12 cellular contexts compared by ENCODE assay signal in the genomic region with DNA sequence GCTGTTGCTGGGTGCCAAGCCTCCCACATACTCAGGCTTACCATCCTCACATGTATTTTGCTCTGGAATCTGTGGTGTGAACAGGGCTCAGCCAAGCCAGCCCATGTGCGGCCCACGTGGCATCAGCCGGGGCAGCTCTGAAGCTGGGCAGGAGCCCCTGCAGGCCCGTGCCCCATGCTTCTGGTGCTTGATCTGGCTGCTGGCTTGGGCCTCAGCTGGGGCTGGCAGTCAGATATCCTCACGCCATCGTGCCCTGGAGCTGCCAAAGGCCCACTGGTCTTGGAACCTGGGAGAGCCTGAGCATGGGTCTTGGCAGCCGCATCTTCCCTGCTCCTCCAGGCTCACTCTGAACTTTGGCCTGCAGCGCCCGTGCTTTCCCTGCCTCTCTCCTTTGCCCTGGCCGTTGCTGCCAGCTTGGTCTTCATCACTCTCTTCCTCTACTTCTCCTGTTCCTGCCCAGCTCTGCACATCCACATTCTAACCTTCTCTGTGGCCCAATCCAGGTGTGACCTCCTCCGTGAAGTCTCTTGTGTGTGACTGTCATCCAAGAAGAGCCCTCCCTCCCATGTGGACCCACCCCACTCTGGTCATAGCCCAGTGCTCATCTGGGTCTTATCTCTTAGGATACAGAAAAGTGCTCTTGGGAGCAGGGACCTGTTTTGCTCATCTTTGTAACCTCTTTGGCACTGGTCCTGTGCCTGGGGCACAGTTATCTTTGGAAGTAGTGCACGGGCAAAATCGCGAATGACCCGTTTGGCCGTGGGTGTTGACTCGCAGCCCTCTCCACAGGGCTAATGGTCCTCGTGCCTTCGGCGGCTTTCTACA.
DNase-seq lines count a peak whose midpoint lies in the region; ATAC-seq and TF ChIP-seq lines count a peak whose summit lies in the region.
"Had no signal": no experiment of that assay in that cellular context is flagged by ENCODE, and none has a peak within 500 bp of the region (broad histone marks: within the 10 kb centered on the region; RNA-seq: fewer than 3 reads in every experiment).

No MANE protein-coding gene starts in this region.

- H3K27me3 Mint-ChIP-seq in activated T-cell treated with anti-CD3 and anti-CD28 coated beads, Interleukin-2, amount 50 U/mL, for 72 hours (ENCODE audit: low read depth): no peaks in the 10 kb centered on the region
- H3K27me3 Mint-ChIP-seq in T-helper 17 cell: no peaks in the 10 kb centered on the region
- no peaks in the 10 kb centered on the region for H3K27me3 Mint-ChIP-seq in naive thymus-derived CD4-positive, alpha-beta T cell

- DNase-seq in activated T-cell treated with anti-CD3 and anti-CD28 coated beads, Interleukin-2, amount 50 U/mL, for 72 hours: no peak
- DNase-seq in activated T-cell treated with anti-CD3 and anti-CD28 coated beads, Interleukin-2, amount 50 U/mL, for 48 hours: no peak
- DNase-seq in T-helper 17 cell (no peak), sigmoid colon (peak; percentile 46), tibial nerve (ENCODE audit: low spot score in 2 of 2) (no peak), medulla oblongata (ENCODE audit: extremely low spot score) (no peak), activated gamma-delta T cell (lab: John Stamatoyannopoulos, UW) (no peak)
- DNase-seq in naive thymus-derived CD4-positive, alpha-beta T cell: no peak
- DNase-seq: GOT3, MV-4-11, NCI-H1436, NCI-H2081 treated with DMSO at 0.1 percent for 48 hours had no signal

- POLR2A ChIA-PET in naive thymus-derived CD4-positive, alpha-beta T cell (lab: Charles Lee): no interaction called here

- H3K4me3 ChIP-seq in naive thymus-derived CD4-positive, alpha-beta T cell (ENCODE audit: low read length): no peak overlapping the region
- no peak overlapping the region for H3K4me3 ChIP-seq in sigmoid colon
- no peak overlapping the region for H3K4me3 ChIP-seq in tibial nerve

- TF ChIP-seq EP300 in sigmoid colon (IDR thresholded peaks at IDR 0.05) (no peak), tibial nerve (IDR thresholded peaks at IDR 0.05) (no peak)

- H3K27me3 ChIP-seq in naive thymus-derived CD4-positive, alpha-beta T cell (ENCODE audit: control insufficient read depth in 2 of 2, insufficient read depth in 2 of 2, low read length in 2 of 2): no peaks in the 10 kb centered on the region
- no peaks in the 10 kb centered on the region for H3K27me3 ChIP-seq in sigmoid colon
- H3K27me3 ChIP-seq in tibial nerve: no peaks in the 10 kb centered on the region

- peaks cover 8 to 13% of the 10 kb centered on the region in 2 donors for H3K36me3 Mint-ChIP-seq in activated T-cell treated with anti-CD3 and anti-CD28 coated beads, Interleukin-2, amount 50 U/mL, for 72 hours (ENCODE audit: insufficient read depth in 2 of 2)
- peaks cover 2% of the 10 kb centered on the region for H3K36me3 Mint-ChIP-seq in T-helper 17 cell (ENCODE audit: low read depth)
- H3K36me3 Mint-ChIP-seq in naive thymus-derived CD4-positive, alpha-beta T cell: peaks cover 16 to 73% (median 32%) of the 10 kb centered on the region in 5 donors

- intact Hi-C loops in naive thymus-derived CD4-positive, alpha-beta T cell (cut with micrococcal nuclease): no loop called here
- intact Hi-C loops in sigmoid colon (cut with DNase I): no loop called here

- 81 to 93% methylated on average over 20 of the region's 20 CpGs for WGBS in sigmoid colon, 2 donors
- WGBS in tibial nerve, 2 donors: 87 to 89% methylated on average over 16 to 18 of the region's 20 CpGs

- peaks cover under 1% of the 10 kb centered on the region in 2 donors for H3K9me3 Mint-ChIP-seq in activated T-cell treated with anti-CD3 and anti-CD28 coated beads, Interleukin-2, amount 50 U/mL, for 72 hours
- H3K9me3 Mint-ChIP-seq in naive thymus-derived CD4-positive, alpha-beta T cell: peaks cover 0 to under 1% (median 0%) of the 10 kb centered on the region in 11 donors

- no peaks in the 10 kb centered on the region for H3K4me1 Mint-ChIP-seq in activated T-cell treated with anti-CD3 and anti-CD28 coated beads, Interleukin-2, amount 50 U/mL, for 72 hours (ENCODE audit: low read depth)
- H3K4me1 Mint-ChIP-seq in T-helper 17 cell: peaks cover 11% of the 10 kb centered on the region
- peaks cover 7 to 35% (median 25%) of the 10 kb centered on the region in 7 donors for H3K4me1 Mint-ChIP-seq in naive thymus-derived CD4-positive, alpha-beta T cell

- H3K36me3 ChIP-seq in naive thymus-derived CD4-positive, alpha-beta T cell (ENCODE audit: control insufficient read depth in 2 of 3, insufficient read depth in 3 of 3, low read length in 3 of 3): peaks cover 5 to 98% (median 9%) of the 10 kb centered on the region in 3 experiments
- H3K36me3 ChIP-seq in sigmoid colon (peaks cover 0 to 12% (median 2%) of the 10 kb centered on the region in 4 donors), tibial nerve (peaks cover 0 to 73% (median 2%) of the 10 kb centered on the region in 3 donors)

- H3K27ac ChIP-seq in naive thymus-derived CD4-positive, alpha-beta T cell (ENCODE audit: low read depth, low read length): no peak overlapping the region
- H3K27ac ChIP-seq in sigmoid colon (no peak overlapping the region), tibial nerve (no peak overlapping the region)

- H3K4me1 ChIP-seq in naive thymus-derived CD4-positive, alpha-beta T cell (ENCODE audit: control insufficient read depth in 2 of 2, insufficient read depth in 2 of 2, low read length in 2 of 2): peaks cover 0 to 7% of the 10 kb centered on the region in 2 donors
- H3K4me1 ChIP-seq in sigmoid colon (peaks cover 0 to 13% (median 0%) of the 10 kb centered on the region in 4 donors), tibial nerve (peaks cover 0 to 21% (median 2%) of the 10 kb centered on the region in 4 donors)

- no peak overlapping the region for H3K4me3 Mint-ChIP-seq in activated T-cell treated with anti-CD3 and anti-CD28 coated beads, Interleukin-2, amount 50 U/mL, for 72 hours
- H3K4me3 Mint-ChIP-seq in T-helper 17 cell: no peak overlapping the region
- peak overlapping the region in 1 of 10 donors; percentile 58 for H3K4me3 Mint-ChIP-seq in naive thymus-derived CD4-positive, alpha-beta T cell

- CTCF ChIA-PET in naive thymus-derived CD4-positive, alpha-beta T cell (lab: Charles Lee): interaction anchor here (0.5 to 4.0 kb wide), 4 partner anchors 11 to 273 kb away, joined by 3 to 25 read pairs (median 4); no protein-coding TSS in a partner anchor

- H3K9me3 ChIP-seq in T-helper 17 cell (ENCODE audit: control insufficient read depth, low read length, poor library complexity, severe bottlenecking) (no peaks in the 10 kb centered on the region), sigmoid colon (no peaks in the 10 kb centered on the region), tibial nerve (no peaks in the 10 kb centered on the region)
- H3K9me3 ChIP-seq in naive thymus-derived CD4-positive, alpha-beta T cell (ENCODE audit: control insufficient read depth in 2 of 3, low read length in 3 of 3): no peaks in the 10 kb centered on the region

- no peak for ATAC-seq in activated T-cell treated with anti-CD3 and anti-CD28 coated beads, Interleukin-2, amount 50 U/mL, for 72 hours (replicated peaks in 1 of 2)
- ATAC-seq in T-helper 17 cell: no peak
- ATAC-seq in naive thymus-derived CD4-positive, alpha-beta T cell: no peak

- peak overlapping the region; percentile 23 for H3K27ac Mint-ChIP-seq in activated T-cell treated with anti-CD3 and anti-CD28 coated beads, Interleukin-2, amount 50 U/mL, for 72 hours
- peak overlapping the region; percentile 57 for H3K27ac Mint-ChIP-seq in T-helper 17 cell
- peak overlapping the region in 8 of 9 donors; percentile 38 to 88 (median 72) for H3K27ac Mint-ChIP-seq in naive thymus-derived CD4-positive, alpha-beta T cell

- TF ChIP-seq CTCF in sigmoid colon (IDR thresholded peaks at IDR 0.05): no peak
- no peak for TF ChIP-seq CTCF in tibial nerve (IDR thresholded peaks at IDR 0.05)

- no peak for TF ChIP-seq POLR2A in sigmoid colon (IDR thresholded peaks at IDR 0.05)
- TF ChIP-seq POLR2A in tibial nerve (IDR thresholded peaks at IDR 0.05): no peak
